ENCODE assay signal across 13 cellular contexts in genomic region chr5:35804201-35804653, GRCh38. TPM values are rescaled to one million over a fixed set of nuclear protein-coding genes. Genes with fewer than 3 reads are reported as not detected.
DNase-seq lines count a peak whose midpoint lies in the region; ATAC-seq lines count a peak whose summit lies in the region.
"Had no signal": no experiment of that assay in that cellular context is flagged by ENCODE, and none has a peak within 500 bp of the region (broad histone marks: within the 10 kb centered on the region; RNA-seq: fewer than 3 reads in every experiment).

No MANE protein-coding gene starts in this region.

- peak overlapping the region; percentile 56 for H3K4me2 ChIP-seq in BLaER1

- intact Hi-C loops in CD4-positive, alpha-beta memory T cell (cut with micrococcal nuclease), result no loop called here

- H3K36me3 ChIP-seq in BLaER1, result no peaks in the 10 kb centered on the region
- H3K36me3 ChIP-seq in CD4-positive, alpha-beta memory T cell (ENCODE audit: insufficient read depth, low read length), result no peaks in the 10 kb centered on the region

- H3K27ac Mint-ChIP-seq in CD4-positive, alpha-beta memory T cell, result peak overlapping the region; percentile 19 to 93 (median 90)

- POLR2A ChIA-PET in CD4-positive, alpha-beta memory T cell (lab: Charles Lee; ENCODE audit: partially characterized antibody), result interaction anchor here (1.2 to 3.2 kb wide), 17 partner anchors 9 to 77 kb away, joined by 3 to 89 read pairs (median 7); partner anchors contain the start of gene IL7R

- H3K27me3 Mint-ChIP-seq in CD4-positive, alpha-beta memory T cell, result no peaks in the 10 kb centered on the region

- H3K4me1 ChIP-seq in BLaER1, result peaks cover 25% of the 10 kb centered on the region
- H3K4me1 ChIP-seq in CD4-positive, alpha-beta memory T cell (ENCODE audit: insufficient read depth, low read length), result peaks cover 68% of the 10 kb centered on the region

- no peaks in the 10 kb centered on the region for H3K27me3 ChIP-seq in BLaER1
- no peaks in the 10 kb centered on the region for H3K27me3 ChIP-seq in CD4-positive, alpha-beta memory T cell (ENCODE audit: insufficient read depth, low read length)

- H3K9me3 ChIP-seq in BLaER1, result no peaks in the 10 kb centered on the region
- no peaks in the 10 kb centered on the region for H3K9me3 ChIP-seq in CD4-positive, alpha-beta memory T cell (ENCODE audit: control insufficient read depth in 1 of 2, low read length in 2 of 2)

- ATAC-seq in GM18520 (IDR thresholded peaks at IDR 0.05; ENCODE audit: unreplicated experiment), result no peak
- ATAC-seq: HCT116 had no signal

- no peaks in the 10 kb centered on the region for H4K20me1 ChIP-seq in BLaER1

- H3K4me1 Mint-ChIP-seq in CD4-positive, alpha-beta memory T cell, result peaks cover 57 to 87% (median 73%) of the 10 kb centered on the region in 4 donors

- CTCF ChIA-PET in CD4-positive, alpha-beta memory T cell (lab: Charles Lee; ENCODE audit: partially characterized antibody), result interaction anchor here (0.9 to 3.0 kb wide), 12 partner anchors 9 to 122 kb away, joined by 3 to 16 read pairs (median 4); no protein-coding TSS in a partner anchor

- no peaks in the 10 kb centered on the region for H3K9me3 Mint-ChIP-seq in CD4-positive, alpha-beta memory T cell

- no peak overlapping the region for H3K9ac ChIP-seq in BLaER1

- H3K27ac ChIP-seq in BLaER1, result no peak overlapping the region
- peak overlapping the region; percentile 12 for H3K27ac ChIP-seq in CD4-positive, alpha-beta memory T cell (ENCODE audit: low read depth, low read length)
- H3K27ac ChIP-seq: skin epidermis had no signal

- H3K4me3 ChIP-seq in BLaER1, result no peak overlapping the region
- no peak overlapping the region for H3K4me3 ChIP-seq in CD4-positive, alpha-beta memory T cell (ENCODE audit: low read length in 2 of 2)
- H3K4me3 ChIP-seq: lung, skin epidermis had no signal

- peak overlapping the region in 7 of 8 donors; percentile 14 to 69 (median 47) for H3K4me3 Mint-ChIP-seq in CD4-positive, alpha-beta memory T cell

- no peak for DNase-seq in CD4-positive, alpha-beta memory T cell
- peak; percentile 48 for DNase-seq in NCI-H774 (lab: John Stamatoyannopoulos, UW)
- peak; percentile 69 for DNase-seq in globus pallidus (ENCODE audit: low spot score)
- no peak for DNase-seq in foreskin melanocyte
- DNase-seq in effector CD8-positive, alpha-beta T cell (lab: John Stamatoyannopoulos, UW), result no peak
- DNase-seq: amniotic stem cell, NCI-H524, T-helper 9 cell had no signal

- H3K36me3 Mint-ChIP-seq in CD4-positive, alpha-beta memory T cell, result peaks cover 0 to 5% of the 10 kb centered on the region in 2 donors

RNA-seq across cellular contexts. Expression of gene IL7R, which starts 52.5 kb away (rescaled TPM):
- 1,000 to 10,000 TPM; 2,390 to 2,440 TPM for total RNA-seq in CD4-positive, alpha-beta memory T cell
- 1,000 to 10,000 TPM in 1 of 2 donors, 100 to 1,000 TPM in 1; 514 to 1,212 TPM for polyA plus RNA-seq in CD4-positive, alpha-beta memory T cell

Comparison
In these comparisons a context has a peak if more than half of its experiments do, and no peak if none do; other contexts are left out.
1. DNase-seq: peak in NCI-H774 (single experiment) and globus pallidus (single experiment); none in CD4-positive, alpha-beta memory T cell (0 of 5), foreskin melanocyte (single experiment) and effector CD8-positive, alpha-beta T cell (single experiment).